Comparison of ENCODE assay signal across 11 cellular contexts in genomic region chr16:50310308-50311133, GRCh38. TPM values are rescaled to one million over a fixed set of nuclear protein-coding genes. Genes with fewer than 3 reads are reported as not detected.
DNase-seq lines count a peak whose midpoint lies in the region; TF ChIP-seq lines count a peak whose summit lies in the region.
"Had no signal": no experiment of that assay in that cellular context is flagged by ENCODE, and none has a peak within 500 bp of the region (broad histone marks: within the 10 kb centered on the region; RNA-seq: fewer than 3 reads in every experiment).

No MANE protein-coding gene starts in this region.

- POLR2A ChIA-PET in SK-N-SH (lab: Yijun Ruan, JAX): interaction anchor here (0.7 to 1.4 kb wide), 2 partner anchors 12 to 14 kb away, joined by 3 to 5 read pairs; no protein-coding TSS in a partner anchor

- H3K9ac ChIP-seq in SK-N-SH: no peak overlapping the region

- peak; percentile 19 to 20 for DNase-seq in activated T-cell treated with anti-CD3 and anti-CD28 coated beads, Interleukin-2, amount 50 U/mL, for 48 hours
- DNase-seq in activated T-cell treated with anti-CD3 and anti-CD28 coated beads for 4 hours: no peak
- peak; percentile 28 for DNase-seq in SK-N-SH
- peak; percentile 4 for DNase-seq in hepatic stellate cell (ENCODE audit: low spot score)
- DNase-seq in stimulated activated CD8-positive, alpha-beta memory T cell treated with anti-CD3 and anti-CD28 coated beads, Interleukin-4, amount 100 ng/mL, for 48 hours: peak; percentile 21
- no peak for DNase-seq in stimulated activated CD4-positive, alpha-beta T cell treated with anti-CD3 and anti-CD28 coated beads, Interleukin-2, amount 100 ng/mL, for 24 hours
- no peak for DNase-seq in erythroblast (lab: John Stamatoyannopoulos, UW)
- no peak for DNase-seq in mucosa of gallbladder (ENCODE audit: low spot score)
- DNase-seq: dermis blood vessel endothelial cell, GF-D8, GOT3 had no signal

- TF ChIP-seq POLR2A in erythroblast (IDR thresholded peaks at IDR 0.05; ENCODE audit: low read length): no peak

- CTCF ChIA-PET in SK-N-SH (lab: Yijun Ruan, JAX): interaction anchor here (0.9 to 2.0 kb wide), 8 partner anchors 9 to 496 kb away, joined by 3 to 7 read pairs (median 4); no protein-coding TSS in a partner anchor

- TF ChIP-seq EP300 in SK-N-SH (IDR thresholded peaks at IDR 0.05; ENCODE audit: borderline replicate concordance in 1 of 2, low read depth in 1 of 2, low read length in 1 of 2): no peak

- TF ChIP-seq CTCF in SK-N-SH (IDR thresholded peaks at IDR 0.05): no peak

- H3K4me1 ChIP-seq in SK-N-SH (ENCODE audit: control insufficient read depth in 1 of 2, insufficient read depth in 2 of 2, low read depth in 1 of 2, low read length in 1 of 2): peaks cover 0 to 41% of the 10 kb centered on the region in 2 experiments; a peak in 1 of 4 replicates

- no peaks in the 10 kb centered on the region for H4K20me1 ChIP-seq in SK-N-SH (ENCODE audit: insufficient read depth)

- peak overlapping the region in 1 of 2 experiments; percentile 84; a peak in 2 of 4 replicates for H3K27ac ChIP-seq in SK-N-SH (ENCODE audit: low read depth in 2 of 2, low read length in 1 of 2)

- no peaks in the 10 kb centered on the region for H3F3A ChIP-seq in SK-N-SH (replicated peaks; ENCODE audit: insufficient read depth)

- H3K36me3 ChIP-seq in SK-N-SH (replicated peaks in 1 of 2; ENCODE audit: control insufficient read depth in 1 of 2, insufficient read depth in 2 of 2, low read length in 1 of 2): peaks cover 19 to 31% of the 10 kb centered on the region in 2 experiments

- no peak overlapping the region for H3K4me3 ChIP-seq in SK-N-SH (ENCODE audit: low read depth in 2 of 2, low read length in 1 of 2)

- 96% methylated on average over 15 of the region's 18 CpGs for WGBS in SK-N-SH (ENCODE audit: low lambda C conversion rate)

- H3K9me3 ChIP-seq in SK-N-SH: no peaks in the 10 kb centered on the region

- no peaks in the 10 kb centered on the region for H3K9me2 ChIP-seq in SK-N-SH

- H3K27me3 ChIP-seq in SK-N-SH (ENCODE audit: insufficient read depth): no peaks in the 10 kb centered on the region

- TF ChIP-seq RAD21 in SK-N-SH (IDR thresholded peaks at IDR 0.05; ENCODE audit: low read length): no peak

- no peak overlapping the region for H2AFZ ChIP-seq in SK-N-SH (ENCODE audit: low read depth)

- H3K4me2 ChIP-seq in SK-N-SH: no peak overlapping the region

- H3K79me2 ChIP-seq in SK-N-SH (ENCODE audit: insufficient read depth): no peaks in the 10 kb centered on the region

TF ChIP-seq in SK-N-SH, 30 proteins besides CTCF, POLR2A, EP300 and RAD21:
- TF ChIP-seq POLR2AphosphoS5 (IDR thresholded peaks at IDR 0.05; ENCODE audit: low read depth, low read length) (0 out of 2 replicates have a peak, but pooled peaks have one; percentile 0), REST (IDR thresholded peaks at IDR 0.05; ENCODE audit: low read depth, low read length) (no peak)

RNA-seq across cellular contexts. Expression of gene ADCY7, which starts 44.2 kb away (rescaled TPM):
- polyA plus RNA-seq in SK-N-SH (2012; rRNA removed): 13.8 and 14.3 TPM in 2 replicates
- 6.6 and 11.7 TPM in 2 replicates for polyA plus RNA-seq in SK-N-SH (2012; cell fraction: cytosol; rRNA removed)
- 24.3 and 32.0 TPM in 2 replicates for polyA plus RNA-seq in SK-N-SH (2012; cell fraction: nucleus; rRNA removed)
- total RNA-seq in mucosa of gallbladder: 46.0 TPM

RNA-seq across cellular contexts. Expression of gene BRD7, which starts 58.3 kb away (rescaled TPM):
- polyA plus RNA-seq in SK-N-SH (2012; rRNA removed): 31.6 and 32.9 TPM in 2 replicates
- 44.3 and 56.8 TPM in 2 replicates for polyA plus RNA-seq in SK-N-SH (2012; cell fraction: cytosol; rRNA removed)
- polyA plus RNA-seq in SK-N-SH (2012; cell fraction: nucleus; rRNA removed): 25.3 and 33.7 TPM in 2 replicates
- total RNA-seq in mucosa of gallbladder: 59.1 TPM

Comparison
In these comparisons a context has a peak if more than half of its experiments do, and no peak if none do; other contexts are left out.
1. DNase-seq: peak in activated T-cell treated with anti-CD3 and anti-CD28 coated beads, Interleukin-2, amount 50 U/mL, for 48 hours (2 of 2), SK-N-SH (single experiment), hepatic stellate cell (single experiment) and stimulated activated CD8-positive, alpha-beta memory T cell treated with anti-CD3 and anti-CD28 coated beads, Interleukin-4, amount 100 ng/mL, for 48 hours (single experiment); none in activated T-cell treated with anti-CD3 and anti-CD28 coated beads for 4 hours (single experiment), stimulated activated CD4-positive, alpha-beta T cell treated with anti-CD3 and anti-CD28 coated beads, Interleukin-2, amount 100 ng/mL, for 24 hours (0 of 2), erythroblast (0 of 2) and mucosa of gallbladder (single experiment).